In the genomic region with DNA sequence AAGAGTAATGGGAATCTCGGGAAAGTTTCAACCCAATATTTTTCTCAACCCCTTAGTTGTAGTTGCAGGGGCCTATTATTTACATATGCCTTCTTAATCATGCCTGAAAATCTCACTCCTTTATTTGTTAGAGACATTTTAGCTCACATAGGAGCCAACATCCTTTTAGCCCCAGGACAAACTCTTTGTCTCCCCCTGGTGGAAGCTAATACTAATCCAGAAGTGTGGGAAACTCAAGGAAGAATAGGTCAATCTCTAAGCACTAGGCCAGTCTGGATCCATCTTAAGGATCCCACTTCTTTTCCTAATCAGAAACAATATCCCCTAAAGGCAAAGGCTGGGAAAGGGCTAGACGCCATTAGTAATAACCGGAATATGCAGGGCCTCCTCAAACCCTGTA, we compare ENCODE assay signal across 1 cellular context.
TF ChIP-seq lines count a peak whose summit lies in the region.

No MANE protein-coding gene starts in this region.

TF ChIP-seq in SK-N-SH, 30 proteins besides CTCF, POLR2A, EP300 and RAD21 (continued from another document):
- TF ChIP-seq REST (IDR thresholded peaks at IDR 0.05; ENCODE audit: low read depth, low read length) (no peak), RFX5 (IDR thresholded peaks at IDR 0.05; ENCODE audit: low read length) (no peak)
